In the genomic region with DNA sequence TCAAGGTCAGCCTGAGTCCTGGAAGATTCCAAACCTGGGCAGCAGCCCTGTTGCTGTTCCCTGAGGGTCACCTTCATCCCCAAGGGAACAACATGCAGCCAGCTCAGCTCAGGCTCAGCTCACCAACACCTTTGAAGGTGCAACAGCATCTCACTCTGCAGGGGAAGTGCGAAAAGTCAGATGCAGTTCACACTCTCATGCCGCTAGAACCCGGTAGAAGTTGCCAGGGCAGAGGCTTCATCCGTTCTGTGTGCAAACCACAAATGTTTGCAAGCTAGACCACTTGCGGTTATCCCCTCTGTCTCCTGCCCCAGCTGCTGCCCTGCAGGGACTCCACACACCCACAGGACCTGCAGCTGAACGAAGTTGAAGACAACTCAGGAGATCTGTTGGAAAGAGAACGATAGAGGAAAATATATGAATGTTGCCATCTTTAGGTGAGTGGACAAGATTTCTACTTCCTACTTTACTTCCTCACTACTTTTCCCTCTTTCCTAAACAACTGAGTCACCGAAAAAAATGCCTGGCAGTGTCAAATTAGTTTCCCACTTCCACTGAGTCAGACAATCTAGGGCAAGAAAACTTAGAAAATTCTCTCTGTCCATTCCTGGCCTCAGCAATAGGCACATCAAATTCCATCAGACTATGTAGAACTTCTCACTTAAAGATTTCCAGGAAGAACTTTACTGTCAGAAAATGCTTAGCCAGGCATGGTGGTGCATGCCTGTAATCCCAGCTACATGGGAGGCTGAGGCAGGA, we compare ENCODE assay signal across 11 cellular contexts. TPM values are rescaled to one million over a fixed set of nuclear protein-coding genes. Genes with fewer than 3 reads are reported as not detected.
DNase-seq lines count a peak whose midpoint lies in the region; ATAC-seq and TF ChIP-seq lines count a peak whose summit lies in the region.
"Had no signal": no experiment of that assay in that cellular context is flagged by ENCODE, and none has a peak within 500 bp of the region (broad histone marks: within the 10 kb centered on the region; RNA-seq: fewer than 3 reads in every experiment).

No MANE protein-coding gene starts in this region.

- peak overlapping the region; percentile 14 for H3K4me3 Mint-ChIP-seq in activated naive CD8-positive, alpha-beta T cell treated with anti-CD3 and anti-CD28 coated beads, Interleukin-2, amount 10 ng/mL, durations not matched to agents 7 days and 5 days
- H3K4me3 Mint-ChIP-seq in osteocyte (ENCODE audit: unreplicated experiment): no peak overlapping the region

- no peak overlapping the region for H3K27ac Mint-ChIP-seq in activated naive CD8-positive, alpha-beta T cell treated with anti-CD3 and anti-CD28 coated beads, Interleukin-2, amount 10 ng/mL, durations not matched to agents 7 days and 5 days
- no peak overlapping the region for H3K27ac Mint-ChIP-seq in osteocyte (ENCODE audit: unreplicated experiment)

- H3K4me1 Mint-ChIP-seq in activated naive CD8-positive, alpha-beta T cell treated with anti-CD3 and anti-CD28 coated beads, Interleukin-2, amount 10 ng/mL, durations not matched to agents 7 days and 5 days: peaks cover 20% of the 10 kb centered on the region
- no peaks in the 10 kb centered on the region for H3K4me1 Mint-ChIP-seq in osteocyte (ENCODE audit: unreplicated experiment)

- POLR2A ChIA-PET in activated naive CD8-positive, alpha-beta T cell treated with anti-CD3 and anti-CD28 coated beads, Interleukin-2, amount 10 ng/mL, durations not matched to agents 7 days and 5 days (lab: Charles Lee): interaction anchor here (1.0 to 1.8 kb wide), 3 partner anchors 25 to 94 kb away, joined by 3 to 7 read pairs (median 3); no protein-coding TSS in a partner anchor

- peak; percentile 11 for DNase-seq in stimulated activated CD4-positive, alpha-beta T cell treated with anti-CD3 and anti-CD28 coated beads, Interleukin-4, amount 100 ng/mL, for 24 hours
- no peak for DNase-seq in stimulated activated CD4-positive, alpha-beta T cell treated with anti-CD3 and anti-CD28 coated beads, Interleukin-1b, Interleukin-23, amount 100 ng/mL, for 48 hours
- DNase-seq in NK-92 (lab: John Stamatoyannopoulos, UW; ENCODE audit: unreplicated experiment) (peak; percentile 52), osteocyte (ENCODE audit: extremely low spot score, unreplicated experiment) (no peak), NCI-H2171 treated with DMSO at 0.1 percent for 48 hours (lab: John Stamatoyannopoulos, UW) (no peak)
- DNase-seq in activated naive CD8-positive, alpha-beta T cell treated with anti-CD3 and anti-CD28 coated beads, Interleukin-2, amount 10 ng/mL, durations not matched to agents 7 days and 5 days: peak; percentile 40
- DNase-seq: stimulated activated CD4-positive, alpha-beta T cell treated with anti-CD3 and anti-CD28 coated beads, Interleukin-2, amount 100 ng/mL, for 48 hours had no signal

- no peaks in the 10 kb centered on the region for H3K36me3 Mint-ChIP-seq in activated naive CD8-positive, alpha-beta T cell treated with anti-CD3 and anti-CD28 coated beads, Interleukin-2, amount 10 ng/mL, durations not matched to agents 7 days and 5 days
- no peaks in the 10 kb centered on the region for H3K36me3 Mint-ChIP-seq in osteocyte (ENCODE audit: unreplicated experiment)

- ATAC-seq in activated naive CD8-positive, alpha-beta T cell treated with anti-CD3 and anti-CD28 coated beads, Interleukin-2, amount 10 ng/mL, durations not matched to agents 7 days and 5 days (ENCODE audit: low read depth): peak; percentile 73
- ATAC-seq in GM19455 (IDR thresholded peaks at IDR 0.05; ENCODE audit: unreplicated experiment) (no peak), HG03469 (IDR thresholded peaks at IDR 0.05; ENCODE audit: unreplicated experiment) (no peak)

- H3K27me3 Mint-ChIP-seq in activated naive CD8-positive, alpha-beta T cell treated with anti-CD3 and anti-CD28 coated beads, Interleukin-2, amount 10 ng/mL, durations not matched to agents 7 days and 5 days: peaks cover 52% of the 10 kb centered on the region
- H3K27me3 Mint-ChIP-seq in osteocyte (ENCODE audit: unreplicated experiment): peaks cover 4% of the 10 kb centered on the region

- H3K9me3 Mint-ChIP-seq in activated naive CD8-positive, alpha-beta T cell treated with anti-CD3 and anti-CD28 coated beads, Interleukin-2, amount 10 ng/mL, durations not matched to agents 7 days and 5 days: no peaks in the 10 kb centered on the region
- H3K9me3 Mint-ChIP-seq in osteocyte (ENCODE audit: unreplicated experiment): no peaks in the 10 kb centered on the region

- TF ChIP-seq CTCF in osteocyte (IDR thresholded peaks at IDR 0.05): no peak

RNA-seq across cellular contexts. Expression of gene FCRL6, which starts 1.8 kb away (rescaled TPM):
- total RNA-seq in activated naive CD8-positive, alpha-beta T cell treated with anti-CD3 and anti-CD28 coated beads, Interleukin-2, amount 10 ng/mL, durations not matched to agents 7 days and 5 days: 1 to 10 TPM; 6.0 to 7.3 TPM
- not detected in 2 replicates for total RNA-seq in osteocyte
- total RNA-seq: fibroblast of lung, lung microvascular endothelial cell had no signal

RNA-seq across cellular contexts. Expression of gene DUSP23, which starts 19.6 kb away (rescaled TPM):
- 10 to 100 TPM; 20.1 to 22.2 TPM for total RNA-seq in activated naive CD8-positive, alpha-beta T cell treated with anti-CD3 and anti-CD28 coated beads, Interleukin-2, amount 10 ng/mL, durations not matched to agents 7 days and 5 days
- total RNA-seq in osteocyte: 10.5 and 16.5 TPM in 2 replicates

RNA-seq across cellular contexts. Expression of gene SLAMF8, which starts 26.3 kb away (rescaled TPM):
- 1 to 10 TPM; 1.1 to 1.8 TPM for total RNA-seq in activated naive CD8-positive, alpha-beta T cell treated with anti-CD3 and anti-CD28 coated beads, Interleukin-2, amount 10 ng/mL, durations not matched to agents 7 days and 5 days
- not detected in 2 replicates for total RNA-seq in osteocyte
- total RNA-seq: fibroblast of lung, lung microvascular endothelial cell had no signal

Comparison
In these comparisons a context has a peak if more than half of its experiments do, and no peak if none do; other contexts are left out.
1. DNase-seq: peak in stimulated activated CD4-positive, alpha-beta T cell treated with anti-CD3 and anti-CD28 coated beads, Interleukin-4, amount 100 ng/mL, for 24 hours (single experiment), NK-92 (single experiment) and activated naive CD8-positive, alpha-beta T cell treated with anti-CD3 and anti-CD28 coated beads, Interleukin-2, amount 10 ng/mL, durations not matched to agents 7 days and 5 days (single experiment); none in stimulated activated CD4-positive, alpha-beta T cell treated with anti-CD3 and anti-CD28 coated beads, Interleukin-1b, Interleukin-23, amount 100 ng/mL, for 48 hours (single experiment), osteocyte (single experiment) and NCI-H2171 treated with DMSO at 0.1 percent for 48 hours (single experiment).